In the genomic region with DNA sequence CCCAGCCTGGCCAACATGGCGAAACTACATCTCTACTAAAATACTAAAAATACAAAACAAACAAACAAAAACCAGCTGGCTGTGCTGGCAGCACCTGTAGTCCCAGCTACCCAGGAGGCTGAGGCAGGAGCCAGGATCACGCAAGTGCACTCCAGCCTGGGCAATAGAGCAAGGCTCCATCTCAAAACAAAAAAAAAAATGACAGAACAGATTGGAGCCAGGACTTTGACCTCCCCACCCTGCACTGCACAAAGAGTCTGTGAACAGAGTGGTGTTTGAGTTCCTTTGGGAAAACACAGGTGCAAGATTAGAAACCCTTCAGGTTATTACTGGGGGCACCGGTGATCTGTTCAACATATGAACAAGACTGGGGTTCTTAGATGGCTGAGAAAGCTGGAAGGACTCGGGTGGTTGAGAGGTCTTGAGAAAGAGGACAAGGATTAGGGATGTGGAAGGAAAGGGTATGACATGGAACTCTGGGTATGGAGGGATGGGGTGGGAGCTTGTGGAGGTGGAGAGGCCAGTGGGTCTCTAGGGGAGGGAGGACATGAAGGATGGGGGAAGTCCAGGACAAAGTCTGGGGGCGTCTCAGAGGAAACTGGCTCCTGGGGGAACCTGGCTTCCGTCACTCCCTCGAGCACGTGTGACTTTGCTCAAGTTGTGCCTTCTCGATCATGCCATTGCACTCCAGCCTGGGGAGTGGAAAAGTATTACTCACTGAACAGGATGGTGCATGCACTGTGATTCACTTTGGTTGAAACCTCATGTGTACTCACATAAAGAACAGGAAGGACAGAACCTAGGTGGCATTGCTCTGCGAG, we compare ENCODE assay signal across 9 cellular contexts. TPM values are rescaled to one million over a fixed set of nuclear protein-coding genes. Genes with fewer than 3 reads are reported as not detected.
DNase-seq lines count a peak whose midpoint lies in the region; ATAC-seq lines count a peak whose summit lies in the region.
"Had no signal": no experiment of that assay in that cellular context is flagged by ENCODE, and none has a peak within 500 bp of the region (broad histone marks: within the 10 kb centered on the region; RNA-seq: fewer than 3 reads in every experiment).

No MANE protein-coding gene starts in this region.

- no peaks in the 10 kb centered on the region for H3K27me3 ChIP-seq in subcutaneous abdominal adipose tissue (ENCODE audit: control insufficient read depth in 5 of 5, insufficient read depth in 4 of 5, low read length in 5 of 5)
- H3K27me3 ChIP-seq: neutrophil had no signal

- peaks cover 4% of the 10 kb centered on the region for H3K9me3 Mint-ChIP-seq in activated naive CD4-positive, alpha-beta T cell treated with anti-CD3 and anti-CD28 coated beads for 36 hours

- H3K9ac ChIP-seq in subcutaneous abdominal adipose tissue (ENCODE audit: low read length in 5 of 5): no peak overlapping the region

- no peaks in the 10 kb centered on the region for H3K27me3 Mint-ChIP-seq in activated naive CD4-positive, alpha-beta T cell treated with anti-CD3 and anti-CD28 coated beads for 36 hours (ENCODE audit: low read depth)

- peak overlapping the region; percentile 57 for H3K4me3 Mint-ChIP-seq in activated naive CD4-positive, alpha-beta T cell treated with anti-CD3 and anti-CD28 coated beads for 36 hours

- CTCF ChIA-PET in activated naive CD4-positive, alpha-beta T cell treated with anti-CD3 and anti-CD28 coated beads for 36 hours (lab: Charles Lee): interaction anchor here (0.6 to 5.4 kb wide), 5 partner anchors 11 to 26 kb away, joined by 3 to 56 read pairs (median 3); a partner anchor contains a TSS

- intact Hi-C loops in activated naive CD4-positive, alpha-beta T cell treated with anti-CD3 and anti-CD28 coated beads for 36 hours (cut with micrococcal nuclease): loop anchor here (1.0 to 10.0 kb wide), 5 partner anchors 11 to 219 kb away; a partner anchor contains a TSS

- H3K9me3 ChIP-seq in subcutaneous abdominal adipose tissue (ENCODE audit: control insufficient read depth in 5 of 5, low read length in 5 of 5): no peaks in the 10 kb centered on the region
- H3K9me3 ChIP-seq: neutrophil had no signal

- H3K27ac ChIP-seq in subcutaneous abdominal adipose tissue (ENCODE audit: low read depth, low read length): peak overlapping the region; percentile 35
- H3K27ac ChIP-seq: neutrophil had no signal

- peaks cover 0 to 41% (median 33%) of the 10 kb centered on the region in 5 donors for H3K36me3 ChIP-seq in subcutaneous abdominal adipose tissue (ENCODE audit: control insufficient read depth in 5 of 5, insufficient read depth in 5 of 5, low read length in 5 of 5)

- H3K27ac Mint-ChIP-seq in activated naive CD4-positive, alpha-beta T cell treated with anti-CD3 and anti-CD28 coated beads for 36 hours: peak overlapping the region; percentile 95

- peaks cover 38% of the 10 kb centered on the region for H3K36me3 Mint-ChIP-seq in activated naive CD4-positive, alpha-beta T cell treated with anti-CD3 and anti-CD28 coated beads for 36 hours (ENCODE audit: low read depth)

- H3K4me1 ChIP-seq in subcutaneous abdominal adipose tissue (ENCODE audit: control insufficient read depth in 5 of 5, insufficient read depth in 5 of 5, low read length in 5 of 5): peaks cover 0 to 33% (median 4%) of the 10 kb centered on the region in 5 donors

- ATAC-seq in GM19328 (IDR thresholded peaks at IDR 0.05; ENCODE audit: unreplicated experiment): no peak

- H3K4me1 Mint-ChIP-seq in activated naive CD4-positive, alpha-beta T cell treated with anti-CD3 and anti-CD28 coated beads for 36 hours (ENCODE audit: low read depth): peaks cover 78% of the 10 kb centered on the region

- no peak overlapping the region for H3K4me3 ChIP-seq in subcutaneous abdominal adipose tissue (ENCODE audit: low read depth in 1 of 5, low read length in 5 of 5)

- DNase-seq in M059J (ENCODE audit: low read depth) (peak; percentile 53), hepatic stellate cell (ENCODE audit: low spot score) (peak; percentile 74), kidney glomerular epithelial cell (lab: John Stamatoyannopoulos, UW) (no peak), NCI-H748 (lab: John Stamatoyannopoulos, UW; ENCODE audit: unreplicated experiment) (no peak), amygdala (lab: John Stamatoyannopoulos, UW) (no peak)
- DNase-seq in activated naive CD4-positive, alpha-beta T cell treated with anti-CD3 and anti-CD28 coated beads for 36 hours: peak; percentile 87

RNA-seq across cellular contexts. Expression of a gene that starts 25.9 kb away (rescaled TPM):
- 36.5 and 52.5 TPM in 2 replicates for total RNA-seq in M059J (2014; rRNA removed; shearing (Covaris generic))
- total RNA-seq in activated naive CD4-positive, alpha-beta T cell treated with anti-CD3 and anti-CD28 coated beads for 36 hours: 1 to 10 TPM; 6.7 to 7.2 TPM

RNA-seq across cellular contexts. Expression of a gene that starts 26.7 kb away (rescaled TPM):
- total RNA-seq in M059J (2014; rRNA removed; shearing (Covaris generic)): 122 and 129 TPM in 2 replicates
- 10 to 100 TPM; 76.4 to 77.4 TPM for total RNA-seq in activated naive CD4-positive, alpha-beta T cell treated with anti-CD3 and anti-CD28 coated beads for 36 hours

RNA-seq across cellular contexts. Expression of a gene that starts 27.5 kb away (rescaled TPM):
- 0.17 TPM in 1 of 2 replicates, not detected in the other for total RNA-seq in M059J (2014; rRNA removed; shearing (Covaris generic))
- under 1 TPM; 0.52 TPM for total RNA-seq in activated naive CD4-positive, alpha-beta T cell treated with anti-CD3 and anti-CD28 coated beads for 36 hours

RNA-seq across cellular contexts. Expression of a gene that starts 37.3 kb away (rescaled TPM):
- total RNA-seq in M059J (2014; rRNA removed; shearing (Covaris generic)): 1.3 and 4.5 TPM in 2 replicates
- total RNA-seq in activated naive CD4-positive, alpha-beta T cell treated with anti-CD3 and anti-CD28 coated beads for 36 hours: 10 to 100 TPM; 16.4 to 16.9 TPM

RNA-seq across cellular contexts. Expression of a gene that starts 41.2 kb away (rescaled TPM):
- 40.3 and 44.5 TPM in 2 replicates for total RNA-seq in M059J (2014; rRNA removed; shearing (Covaris generic))
- total RNA-seq in activated naive CD4-positive, alpha-beta T cell treated with anti-CD3 and anti-CD28 coated beads for 36 hours: 10 to 100 TPM; 15.7 to 17.1 TPM

Comparison
In these comparisons a context has a peak if more than half of its experiments do, and no peak if none do; other contexts are left out.
1. DNase-seq: peak in M059J (single experiment), activated naive CD4-positive, alpha-beta T cell treated with anti-CD3 and anti-CD28 coated beads for 36 hours (single experiment) and hepatic stellate cell (single experiment); none in kidney glomerular epithelial cell (single experiment), NCI-H748 (single experiment) and amygdala (0 of 56).